Comparison of ENCODE assay signal across 9 cellular contexts in genomic region chr13:72808917-72809500, GRCh38. TPM values are rescaled to one million over a fixed set of nuclear protein-coding genes. Genes with fewer than 3 reads are reported as not detected.
DNase-seq lines count a peak whose midpoint lies in the region; ATAC-seq, FAIRE-seq and TF ChIP-seq lines count a peak whose summit lies in the region.
"Had no signal": no experiment of that assay in that cellular context is flagged by ENCODE, and none has a peak within 500 bp of the region (broad histone marks: within the 10 kb centered on the region; RNA-seq: fewer than 3 reads in every experiment).

No MANE protein-coding gene starts in this region.

- H3K4me2 ChIP-seq in osteoblast (ENCODE audit: insufficient read depth, low read length), result no peak overlapping the region

- no peak for ATAC-seq in GM21576 (IDR thresholded peaks at IDR 0.05; ENCODE audit: unreplicated experiment)

- no peak overlapping the region for H3K4me3 ChIP-seq in dorsolateral prefrontal cortex
- H3K4me3 ChIP-seq in osteoblast (ENCODE audit: insufficient read depth, low read length), result no peak overlapping the region

- no peak overlapping the region for H2AFZ ChIP-seq in osteoblast (ENCODE audit: low read length)

- TF ChIP-seq CTCF in dorsolateral prefrontal cortex (IDR thresholded peaks at IDR 0.05 in 54 of 56, conservative IDR thresholded peaks at IDR 0.05 in 2 of 56; ENCODE audit: low read depth in 1 of 56, partially characterized antibody in 56 of 56) (peak; percentile 48 to 93 (median 72)), osteoblast (IDR thresholded peaks at IDR 0.05; ENCODE audit: extremely low read depth, low read depth, low read length) (peak; percentile 59)

- H4K20me1 ChIP-seq in osteoblast (ENCODE audit: insufficient read depth, low read length), result peaks cover 3% of the 10 kb centered on the region

- FAIRE-seq in G401.6 (lab: Jason Lieb, UNC), result peak; percentile 94

- H3K27ac ChIP-seq in dorsolateral prefrontal cortex, result no peak overlapping the region
- no peak overlapping the region for H3K27ac ChIP-seq in osteoblast (ENCODE audit: low read depth, low read length)

- H3K27me3 ChIP-seq in dorsolateral prefrontal cortex, result no peaks in the 10 kb centered on the region
- H3K27me3 ChIP-seq in osteoblast (ENCODE audit: insufficient read depth, low read length), result no peaks in the 10 kb centered on the region

- no peaks in the 10 kb centered on the region for H3K4me1 ChIP-seq in osteoblast (ENCODE audit: insufficient read depth, low read length)

- H3K36me3 ChIP-seq in osteoblast (ENCODE audit: insufficient read depth, low read length), result peaks cover 13% of the 10 kb centered on the region

- DNase-seq in NAMALWA (ENCODE audit: low spot score) (peak; percentile 70), dorsolateral prefrontal cortex (no peak), osteoblast (ENCODE audit: insufficient read length, low spot score, missing footprints) (peak; percentile 8), activated gamma-delta T cell (lab: John Stamatoyannopoulos, UW) (no peak), ureter (ENCODE audit: low spot score) (no peak)
- DNase-seq in stimulated activated CD4-positive, alpha-beta T cell treated with anti-CD3 and anti-CD28 coated beads, Interleukin-4, amount 100 ng/mL, for 4 hours, result no peak
- DNase-seq: activated naive CD8-positive, alpha-beta T cell treated with anti-CD3 and anti-CD28 coated beads, Interleukin-2, amount 10 ng/mL, durations not matched to agents 7 days and 5 days had no signal

- H3K9me3 ChIP-seq in osteoblast (ENCODE audit: low read depth, low read length), result no peaks in the 10 kb centered on the region

- intact Hi-C loops in dorsolateral prefrontal cortex (cut with DNase I), result no loop called here

- H3K79me2 ChIP-seq in osteoblast (ENCODE audit: insufficient read depth, low read length), result no peaks in the 10 kb centered on the region

RNA-seq across cellular contexts. Expression of gene PIBF1, which starts 27.1 kb away (rescaled TPM):
- total RNA-seq in dorsolateral prefrontal cortex (10 to 100 TPM; 11.8 to 33.0 (median 22.4) TPM), osteoblast (16.5 and 19.9 TPM in 2 replicates), ureter (36.4 TPM)

RNA-seq across cellular contexts. Expression of gene DIS3, which starts 27.3 kb away (rescaled TPM):
- total RNA-seq in dorsolateral prefrontal cortex (10 to 100 TPM; 17.1 to 33.3 (median 24.6) TPM), osteoblast (33.9 and 38.4 TPM in 2 replicates), ureter (36.8 TPM)

Comparison
In these comparisons a context has a peak if more than half of its experiments do, and no peak if none do; other contexts are left out.
1. DNase-seq: peak in NAMALWA (single experiment) and osteoblast (single experiment); none in dorsolateral prefrontal cortex (0 of 10), stimulated activated CD4-positive, alpha-beta T cell treated with anti-CD3 and anti-CD28 coated beads, Interleukin-4, amount 100 ng/mL, for 4 hours (0 of 2), activated gamma-delta T cell (single experiment) and ureter (single experiment).